ENCODE assay signal across 18 cellular contexts in the genomic region with DNA sequence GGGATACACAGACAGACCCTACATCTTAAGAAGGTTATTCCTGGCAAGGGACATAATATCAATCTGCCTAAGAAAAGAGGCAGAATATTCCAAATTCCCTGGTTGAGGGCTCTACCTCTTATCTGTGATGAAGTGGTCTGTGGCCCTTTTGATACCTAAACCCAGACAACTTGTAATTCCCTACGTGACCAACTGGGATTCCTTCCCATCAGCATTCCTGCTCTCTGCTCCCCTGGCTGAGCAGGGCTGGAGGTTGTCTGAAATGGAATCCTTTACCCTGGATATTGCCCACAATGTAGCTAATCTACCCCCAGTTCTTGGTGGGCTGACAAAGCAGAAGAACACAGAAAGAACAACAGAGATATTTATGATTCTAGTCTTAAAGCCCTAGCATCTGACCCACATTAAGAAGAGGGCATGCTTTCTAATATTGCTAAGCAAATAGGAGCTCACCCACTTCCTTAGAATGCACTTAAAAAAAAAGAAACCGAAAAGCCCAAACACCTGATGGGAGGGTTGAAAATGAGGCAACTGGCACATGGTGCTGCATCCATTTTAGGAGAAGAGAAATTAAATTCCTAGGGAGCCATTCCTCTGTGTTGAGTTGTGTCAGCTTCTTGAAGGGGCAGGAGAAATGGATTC. TPM values are rescaled to one million over a fixed set of nuclear protein-coding genes. Genes with fewer than 3 reads are reported as not detected.
DNase-seq lines count a peak whose midpoint lies in the region; ATAC-seq and TF ChIP-seq lines count a peak whose summit lies in the region.
"Had no signal": no experiment of that assay in that cellular context is flagged by ENCODE, and none has a peak within 500 bp of the region (broad histone marks: within the 10 kb centered on the region; RNA-seq: fewer than 3 reads in every experiment).

No MANE protein-coding gene starts in this region.

- no peaks in the 10 kb centered on the region for H3K36me3 Mint-ChIP-seq in naive thymus-derived CD4-positive, alpha-beta T cell
- H3K36me3 Mint-ChIP-seq: mesothelial cell of epicardium had no signal

- no peak overlapping the region for H2AK5ac ChIP-seq in trophoblast cell (ENCODE audit: low read length)

- no peak overlapping the region for H2BK120ac ChIP-seq in trophoblast cell (ENCODE audit: insufficient read depth, low read length, poor library complexity)

- no peak overlapping the region for H2BK12ac ChIP-seq in trophoblast cell (ENCODE audit: low read length)

- H3K79me2 ChIP-seq in trophoblast cell (ENCODE audit: control insufficient read depth, insufficient read depth, low read length, poor library complexity) (no peaks in the 10 kb centered on the region), mammary epithelial cell (ENCODE audit: insufficient read depth, low read length) (peaks cover 56% of the 10 kb centered on the region)

- CTCF ChIA-PET in naive thymus-derived CD4-positive, alpha-beta T cell (lab: Charles Lee), result no interaction called here
- CTCF ChIA-PET in mammary epithelial cell (lab: Charles Lee; ENCODE audit: low non-redundant PET), result no interaction called here

- peak overlapping the region; percentile 71 for H3K27ac ChIP-seq in WERI-Rb-1
- H3K27ac ChIP-seq in trophoblast cell (ENCODE audit: low read depth, low read length), result no peak overlapping the region
- H3K27ac ChIP-seq in naive thymus-derived CD4-positive, alpha-beta T cell (ENCODE audit: low read depth, low read length), result no peak overlapping the region
- H3K27ac ChIP-seq in mammary epithelial cell (ENCODE audit: insufficient read depth, low read depth, low read length), result no peak overlapping the region

- no peak overlapping the region for H3K14ac ChIP-seq in trophoblast cell (ENCODE audit: low read length)

- H2AFZ ChIP-seq in trophoblast cell (ENCODE audit: insufficient read depth, low read length, poor library complexity), result no peak overlapping the region
- H2AFZ ChIP-seq in mammary epithelial cell (ENCODE audit: low read depth, low read length), result no peak overlapping the region

- no peak overlapping the region for H3K27ac Mint-ChIP-seq in naive thymus-derived CD4-positive, alpha-beta T cell
- H3K27ac Mint-ChIP-seq: activated naive CD8-positive, alpha-beta T cell treated with anti-CD3 and anti-CD28 coated beads, Interleukin-2, amount 50 U/mL, for 24 hours; CD4-positive, alpha-beta T cell; mesothelial cell of epicardium had no signal

- no peak overlapping the region for H3K4ac ChIP-seq in trophoblast cell (ENCODE audit: low read depth, low read length)

- in situ Hi-C loops in mammary epithelial cell (cut with MboI; ENCODE audit: low sequenced_read_pairs in 2 of 2), result no loop called here

- H3K27me3 ChIP-seq in WERI-Rb-1 (ENCODE audit: insufficient read depth, low read depth, severe bottlenecking) (no peaks in the 10 kb centered on the region), trophoblast cell (ENCODE audit: insufficient read depth, low read length) (no peaks in the 10 kb centered on the region), mammary epithelial cell (ENCODE audit: insufficient read depth, low read length) (no peaks in the 10 kb centered on the region)
- H3K27me3 ChIP-seq in naive thymus-derived CD4-positive, alpha-beta T cell (ENCODE audit: control insufficient read depth in 2 of 2, insufficient read depth in 2 of 2, low read length in 2 of 2), result no peaks in the 10 kb centered on the region

- no TSS peak for BruUV-seq in mammary epithelial cell (replicated peaks; lab: Mats Ljungman, UMichigan)

- WGBS in trophoblast cell (ENCODE audit: extremely low coverage, insufficient coverage, insufficient read length), result no CpG with 5 or more reads among the region's 2 CpGs
- 73% methylated on average over 2 of the region's 2 CpGs for WGBS in mammary epithelial cell (ENCODE audit: low coverage, missing lambda C conversion rate)

- no peak overlapping the region for H2BK5ac ChIP-seq in trophoblast cell (ENCODE audit: low read depth, low read length, poor library complexity)

- DNase-seq in WERI-Rb-1 (peak; percentile 35), trophoblast cell (no peak), inferior parietal cortex (ENCODE audit: extremely low spot score) (no peak), mammary epithelial cell (no peak)
- DNase-seq in naive thymus-derived CD4-positive, alpha-beta T cell, result no peak
- DNase-seq: activated CD4-positive, alpha-beta T cell treated with anti-CD3 and anti-CD28 coated beads, Interleukin-2, amount 50 U/mL, for 1 hour; activated CD8-positive, alpha-beta memory T cell treated with anti-CD3 and anti-CD28 coated beads, Interleukin-2, amount 50 U/mL, for 4 hours; activated effector memory CD4-positive, alpha-beta T cell treated with Interleukin-2 at 50 U/mL for 16 hours; activated naive CD8-positive, alpha-beta T cell treated with anti-CD3 and anti-CD28 coated beads, Interleukin-2, amount 50 U/mL, for 24 hours; CD4-positive, alpha-beta T cell; left colon; NCI-H187; NCI-H345; NK-92 treated with Interleukin-12 subunit alpha and Interleukin-12 subunit beta, amount 100 ng/mL, for 24 hours had no signal

- no peak overlapping the region for H4K12ac ChIP-seq in trophoblast cell (ENCODE audit: low read depth, low read length)

- H3K4me2 ChIP-seq in trophoblast cell (ENCODE audit: low read length) (no peak overlapping the region), mammary epithelial cell (ENCODE audit: insufficient read depth, low read depth, low read length) (no peak overlapping the region)

- no peak overlapping the region for H3K4me3 Mint-ChIP-seq in naive thymus-derived CD4-positive, alpha-beta T cell
- H3K4me3 Mint-ChIP-seq: activated naive CD8-positive, alpha-beta T cell treated with anti-CD3 and anti-CD28 coated beads, Interleukin-2, amount 50 U/mL, for 24 hours; CD4-positive, alpha-beta T cell; mesothelial cell of epicardium had no signal

- H3K4me3 ChIP-seq in WERI-Rb-1 (ENCODE audit: low read depth, low read length) (peak overlapping the region; percentile 32), trophoblast cell (ENCODE audit: low read depth, low read length) (no peak overlapping the region), mammary epithelial cell (replicated peaks in 1 of 3; ENCODE audit: insufficient read depth in 1 of 3, low read depth in 2 of 3, low read length in 3 of 3) (no peak overlapping the region)
- no peak overlapping the region for H3K4me3 ChIP-seq in naive thymus-derived CD4-positive, alpha-beta T cell (ENCODE audit: low read length)

- peaks cover 0 to 4% (median 0%) of the 10 kb centered on the region in 5 donors for H3K27me3 Mint-ChIP-seq in naive thymus-derived CD4-positive, alpha-beta T cell
- H3K27me3 Mint-ChIP-seq: activated naive CD8-positive, alpha-beta T cell treated with anti-CD3 and anti-CD28 coated beads, Interleukin-2, amount 50 U/mL, for 24 hours; CD4-positive, alpha-beta T cell had no signal

- POLR2A ChIA-PET in naive thymus-derived CD4-positive, alpha-beta T cell (lab: Charles Lee), result no interaction called here

- TF ChIP-seq CTCF in WERI-Rb-1 (IDR thresholded peaks at IDR 0.05; ENCODE audit: low read depth, low read length) (no peak), mammary epithelial cell (conservative IDR thresholded peaks at IDR 0.05 in 1 of 2, IDR thresholded peaks at IDR 0.05 in 1 of 2; ENCODE audit: extremely low read depth in 1 of 2, insufficient read depth in 1 of 2, low read depth in 1 of 2, low read length in 2 of 2) (no peak)

- dilution Hi-C loops in mammary epithelial cell (cut with HindIII; ENCODE audit: low sequenced_read_pairs), result no loop called here

- no peak overlapping the region for H4K8ac ChIP-seq in trophoblast cell (ENCODE audit: low read depth, low read length)

- ATAC-seq in GM18867 (IDR thresholded peaks at IDR 0.05; ENCODE audit: unreplicated experiment), result peak; percentile 56
- ATAC-seq in HG02678 (IDR thresholded peaks at IDR 0.05; ENCODE audit: unreplicated experiment), result peak; percentile 55
- ATAC-seq in naive thymus-derived CD4-positive, alpha-beta T cell, result no peak
- ATAC-seq in HG02852 (IDR thresholded peaks at IDR 0.05; ENCODE audit: unreplicated experiment), result no peak
- ATAC-seq: activated naive CD8-positive, alpha-beta T cell treated with anti-CD3 and anti-CD28 coated beads, Interleukin-2, amount 50 U/mL, for 24 hours; left colon had no signal

- H3K9ac ChIP-seq in trophoblast cell (ENCODE audit: low read length) (peak overlapping the region; percentile 31), mammary epithelial cell (ENCODE audit: insufficient read depth, low read length) (no peak overlapping the region)

- peaks cover 0 to 5% (median 0%) of the 10 kb centered on the region in 7 donors for H3K4me1 Mint-ChIP-seq in naive thymus-derived CD4-positive, alpha-beta T cell

- no peak overlapping the region for H4K91ac ChIP-seq in trophoblast cell (ENCODE audit: low read depth, low read length)

- intact Hi-C loops in naive thymus-derived CD4-positive, alpha-beta T cell (cut with micrococcal nuclease), result no loop called here
- intact Hi-C loops in mammary epithelial cell (cut with micrococcal nuclease), result no loop called here

- H3K23ac ChIP-seq in trophoblast cell (ENCODE audit: low read length), result no peak overlapping the region

- peaks cover 0 to 6% of the 10 kb centered on the region in 2 experiments for H3K4me1 ChIP-seq in trophoblast cell (ENCODE audit: control insufficient read depth in 1 of 2, insufficient read depth in 2 of 2, low read length in 2 of 2)
- H3K4me1 ChIP-seq in naive thymus-derived CD4-positive, alpha-beta T cell (ENCODE audit: control insufficient read depth in 2 of 2, insufficient read depth in 2 of 2, low read length in 2 of 2), result no peaks in the 10 kb centered on the region
- peaks cover 68% of the 10 kb centered on the region for H3K4me1 ChIP-seq in mammary epithelial cell (ENCODE audit: insufficient read depth, low read length)

- H3K18ac ChIP-seq in trophoblast cell (ENCODE audit: low read length), result no peak overlapping the region

- H4K20me1 ChIP-seq in mammary epithelial cell (ENCODE audit: insufficient read depth, low read length), result no peaks in the 10 kb centered on the region

- no peaks in the 10 kb centered on the region for H3K9me3 Mint-ChIP-seq in naive thymus-derived CD4-positive, alpha-beta T cell
- H3K9me3 Mint-ChIP-seq: activated naive CD8-positive, alpha-beta T cell treated with anti-CD3 and anti-CD28 coated beads, Interleukin-2, amount 50 U/mL, for 24 hours; CD4-positive, alpha-beta T cell; mesothelial cell of epicardium had no signal

- H3K9me3 ChIP-seq in WERI-Rb-1 (ENCODE audit: severe bottlenecking), result no peaks in the 10 kb centered on the region
- H3K9me3 ChIP-seq in trophoblast cell (ENCODE audit: insufficient read depth, low read depth, low read length), result no peaks in the 10 kb centered on the region
- H3K9me3 ChIP-seq in naive thymus-derived CD4-positive, alpha-beta T cell (ENCODE audit: control insufficient read depth in 2 of 3, low read length in 3 of 3), result no peaks in the 10 kb centered on the region
- H3K9me3 ChIP-seq in mammary epithelial cell (replicated peaks; ENCODE audit: insufficient read depth, low read length), result no peaks in the 10 kb centered on the region

- H3K79me1 ChIP-seq in trophoblast cell (ENCODE audit: low read length), result no peaks in the 10 kb centered on the region

- H3K36me3 ChIP-seq in WERI-Rb-1 (no peaks in the 10 kb centered on the region), trophoblast cell (ENCODE audit: control insufficient read depth in 1 of 2, insufficient read depth in 2 of 2, low read length in 2 of 2) (no peaks in the 10 kb centered on the region), mammary epithelial cell (ENCODE audit: insufficient read depth, low read length) (no peaks in the 10 kb centered on the region)
- no peaks in the 10 kb centered on the region for H3K36me3 ChIP-seq in naive thymus-derived CD4-positive, alpha-beta T cell (ENCODE audit: control insufficient read depth in 2 of 3, insufficient read depth in 3 of 3, low read length in 3 of 3)

RNA-seq across cellular contexts. Expression of a gene that starts 36.8 kb away (rescaled TPM):
- polyA plus RNA-seq in trophoblast cell (2013), result 81.0 and 84.6 TPM in 2 replicates
- total RNA-seq in naive thymus-derived CD4-positive, alpha-beta T cell, result 10 to 100 TPM; 15.0 to 70.4 (median 24.2) TPM
- 1 to 10 TPM; 7.0 to 8.3 TPM for polyA plus RNA-seq in naive thymus-derived CD4-positive, alpha-beta T cell
- total RNA-seq in mammary epithelial cell, result 100 to 1,000 TPM; 119 to 371 TPM
- polyA plus RNA-seq in mammary epithelial cell, result 75.5 TPM
- 27.2 TPM for polyA minus RNA-seq in mammary epithelial cell

Comparison
In these comparisons a context has a peak if more than half of its experiments do, and no peak if none do; other contexts are left out.
1. ATAC-seq: peak in GM18867 (single experiment) and HG02678 (single experiment); none in naive thymus-derived CD4-positive, alpha-beta T cell (single experiment) and HG02852 (single experiment).